Comparison of ENCODE assay signal across 23 cellular contexts in genomic region chr4:18816228-18816891, GRCh38.
"Had no signal": no experiment of that assay in that cellular context is flagged by ENCODE, and none has a peak within 500 bp of the region (broad histone marks: within the 10 kb centered on the region; RNA-seq: fewer than 3 reads in every experiment).

No MANE protein-coding gene starts in this region.

- H3K4me1 ChIP-seq: left ventricle myocardium inferior, right atrium auricular region, tibial nerve, uterus had no signal

- DNase-seq: hypothalamus; islet precursor cell; left ventricle myocardium inferior; naive B cell; natural killer cell; ovary; right lobe of liver; stimulated activated CD4-positive, alpha-beta T cell treated with anti-CD3 and anti-CD28 coated beads, Interleukin-1b, Interleukin-23, amount 100 ng/mL, for 48 hours; stimulated activated CD4-positive, alpha-beta T cell treated with anti-CD3 and anti-CD28 coated beads, Interleukin-2, amount 100 ng/mL, for 48 hours; stimulated activated CD4-positive, alpha-beta T cell treated with anti-CD3 and anti-CD28 coated beads, Interleukin-4, amount 100 ng/mL, for 4 hours; stimulated activated CD8-positive, alpha-beta memory T cell treated with anti-CD3 and anti-CD28 coated beads, Interleukin-4, amount 100 ng/mL, for 48 hours; stimulated activated naive CD4-positive, alpha-beta T cell treated with Interleukin-2 at 50 U/mL for 16 hours; stimulated activated naive CD8-positive, alpha-beta T cell treated with anti-CD3 and anti-CD28 coated beads, Interleukin-15, amount 100 ng/mL, for 72 hours; substantia nigra; uterus had no signal

- H3K27ac ChIP-seq: left ventricle myocardium inferior, ovary, right atrium auricular region, right lobe of liver, tibial nerve, uterus had no signal

- ATAC-seq: natural killer cell; right lobe of liver; stimulated activated memory B cell treated with anti-CD40 and anti-IgM and Interleukin-4, amounts not matched to agents 10 μg/mL and 1 μg/mL and 100 μg/mL, for 72 hours; stimulated activated naive CD8-positive, alpha-beta T cell treated with anti-CD3 and anti-CD28 coated beads, Interleukin-15, amount 100 ng/mL, for 72 hours had no signal

- H3K4me2 ChIP-seq: smooth muscle cell had no signal

- H3K9me3 ChIP-seq: left ventricle myocardium inferior, ovary, right atrium auricular region, right lobe of liver, tibial nerve, uterus had no signal

- H3K27ac Mint-ChIP-seq: mesothelial cell of epicardium; natural killer cell; progenitor cell of endocrine pancreas; stimulated activated memory B cell treated with anti-CD40 and anti-IgM and Interleukin-4, amounts not matched to agents 10 μg/mL and 1 μg/mL and 100 μg/mL, for 72 hours; stimulated activated naive CD8-positive, alpha-beta T cell treated with anti-CD3 and anti-CD28 coated beads, Interleukin-15, amount 100 ng/mL, for 72 hours; type B pancreatic cell had no signal

- H3K9me3 Mint-ChIP-seq: stimulated activated memory B cell treated with anti-CD40 and anti-IgM and Interleukin-4, amounts not matched to agents 10 μg/mL and 1 μg/mL and 100 μg/mL, for 72 hours; stimulated activated naive CD8-positive, alpha-beta T cell treated with anti-CD3 and anti-CD28 coated beads, Interleukin-15, amount 100 ng/mL, for 72 hours had no signal

- H3K27me3 ChIP-seq: ovary, right atrium auricular region, right lobe of liver, tibial nerve, uterus had no signal

- H3K4me3 ChIP-seq: left ventricle myocardium inferior, lung, ovary, right atrium auricular region, right lobe of liver, smooth muscle cell, tibial nerve, uterus had no signal

- H3K36me3 Mint-ChIP-seq: mesothelial cell of epicardium; naive B cell; stimulated activated memory B cell treated with anti-CD40 and anti-IgM and Interleukin-4, amounts not matched to agents 10 μg/mL and 1 μg/mL and 100 μg/mL, for 72 hours; type B pancreatic cell had no signal

- H3K27me3 Mint-ChIP-seq: naive B cell; progenitor cell of endocrine pancreas; stimulated activated memory B cell treated with anti-CD40 and anti-IgM and Interleukin-4, amounts not matched to agents 10 μg/mL and 1 μg/mL and 100 μg/mL, for 72 hours; stimulated activated naive CD8-positive, alpha-beta T cell treated with anti-CD3 and anti-CD28 coated beads, Interleukin-15, amount 100 ng/mL, for 72 hours; type B pancreatic cell had no signal

- H3K36me3 ChIP-seq: left ventricle myocardium inferior, ovary, right atrium auricular region, right lobe of liver, tibial nerve, uterus had no signal

- H3K4me3 Mint-ChIP-seq: mesothelial cell of epicardium; natural killer cell; stimulated activated memory B cell treated with anti-CD40 and anti-IgM and Interleukin-4, amounts not matched to agents 10 μg/mL and 1 μg/mL and 100 μg/mL, for 72 hours; stimulated activated naive CD8-positive, alpha-beta T cell treated with anti-CD3 and anti-CD28 coated beads, Interleukin-15, amount 100 ng/mL, for 72 hours; type B pancreatic cell had no signal

- H3K4me1 Mint-ChIP-seq: naive B cell; natural killer cell; stimulated activated memory B cell treated with anti-CD40 and anti-IgM and Interleukin-4, amounts not matched to agents 10 μg/mL and 1 μg/mL and 100 μg/mL, for 72 hours; stimulated activated naive CD8-positive, alpha-beta T cell treated with anti-CD3 and anti-CD28 coated beads, Interleukin-15, amount 100 ng/mL, for 72 hours had no signal
